Comparison of ENCODE assay signal across 19 cellular contexts in genomic region chr2:121253674-121254240, GRCh38. TPM values are rescaled to one million over a fixed set of nuclear protein-coding genes. Genes with fewer than 3 reads are reported as not detected.
DNase-seq lines count a peak whose midpoint lies in the region; ATAC-seq and TF ChIP-seq lines count a peak whose summit lies in the region.
"Had no signal": no experiment of that assay in that cellular context is flagged by ENCODE, and none has a peak within 500 bp of the region (broad histone marks: within the 10 kb centered on the region; RNA-seq: fewer than 3 reads in every experiment).

No MANE protein-coding gene starts in this region.

- no peaks in the 10 kb centered on the region for H3K79me2 ChIP-seq in hepatocyte
- H3K79me2 ChIP-seq in trophoblast cell (ENCODE audit: control insufficient read depth, insufficient read depth, low read length, poor library complexity), result no peaks in the 10 kb centered on the region

- WGBS in hepatocyte (ENCODE audit: low lambda C conversion rate, missing lambda C conversion rate), result 95% methylated on average over 13 of the region's 13 CpGs
- no CpG with 5 or more reads among the region's 13 CpGs for WGBS in trophoblast cell (ENCODE audit: extremely low coverage, insufficient coverage, insufficient read length)

- TF ChIP-seq CTCF in hepatocyte (IDR thresholded peaks at IDR 0.05; ENCODE audit: poor library complexity) (no peak), tibial artery (IDR thresholded peaks at IDR 0.05) (no peak)

- intact Hi-C loops in cardiac septum (cut with DNase I), result no loop called here
- intact Hi-C loops in Right ventricle myocardium inferior (cut with DNase I), result no loop called here
- intact Hi-C loops in tibial artery (cut with DNase I; ENCODE audit: low total_unique reads), result no loop called here

- no peak overlapping the region for H3K14ac ChIP-seq in trophoblast cell (ENCODE audit: low read length)

- H4K12ac ChIP-seq in trophoblast cell (ENCODE audit: low read depth, low read length), result no peak overlapping the region

- H3K27me3 ChIP-seq in hepatocyte (no peaks in the 10 kb centered on the region), trophoblast cell (ENCODE audit: insufficient read depth, low read length) (no peaks in the 10 kb centered on the region), tibial artery (peaks cover 0 to 5% of the 10 kb centered on the region in 2 donors)

- H2BK120ac ChIP-seq in trophoblast cell (ENCODE audit: insufficient read depth, low read length, poor library complexity), result no peak overlapping the region

- H3K4me2 ChIP-seq in hepatocyte (no peak overlapping the region), trophoblast cell (ENCODE audit: low read length) (no peak overlapping the region)
- H3K4me2 ChIP-seq: KMS-11 had no signal

- H4K91ac ChIP-seq in trophoblast cell (ENCODE audit: low read depth, low read length), result no peak overlapping the region

- no peak overlapping the region for H2BK5ac ChIP-seq in trophoblast cell (ENCODE audit: low read depth, low read length, poor library complexity)

- ATAC-seq in Right ventricle myocardium inferior, result no peak

- H3K79me1 ChIP-seq in trophoblast cell (ENCODE audit: low read length), result no peaks in the 10 kb centered on the region

- no peak overlapping the region for H3K23ac ChIP-seq in trophoblast cell (ENCODE audit: low read length)

- DNase-seq in cardiac septum (ENCODE audit: low spot score), result peak; percentile 62
- no peak for DNase-seq in Right ventricle myocardium inferior (ENCODE audit: missing footprints)
- DNase-seq in hepatocyte (ENCODE audit: low spot score), result peak; percentile 1
- DNase-seq in trophoblast cell, result no peak
- no peak for DNase-seq in NCI-H345 (lab: John Stamatoyannopoulos, UW)
- no peak for DNase-seq in activated CD4-positive, alpha-beta T cell treated with anti-CD3 and anti-CD28 coated beads, Interleukin-2, amount 50 U/mL, for 4 hours
- DNase-seq in tibial artery, result no peak
- DNase-seq: CD8-positive, alpha-beta memory T cell; EL; GF-D8; NCI-H1105; NCI-H146; NCI-H2029; NCI-H226; NCI-H524; SHP77 had no signal

- H3K9me3 ChIP-seq in hepatocyte (ENCODE audit: low read depth) (no peaks in the 10 kb centered on the region), trophoblast cell (ENCODE audit: insufficient read depth, low read depth, low read length) (peaks cover 2% of the 10 kb centered on the region), tibial artery (no peaks in the 10 kb centered on the region)

- no peaks in the 10 kb centered on the region for H3K9me2 ChIP-seq in hepatocyte (replicated peaks; ENCODE audit: insufficient read depth)

- no peak overlapping the region for H3K4ac ChIP-seq in trophoblast cell (ENCODE audit: low read depth, low read length)

- H3K4me3 ChIP-seq in hepatocyte (no peak overlapping the region), trophoblast cell (ENCODE audit: low read depth, low read length) (peak overlapping the region; percentile 5), tibial artery (no peak overlapping the region)

- H2AFZ ChIP-seq in hepatocyte, result no peak overlapping the region
- no peak overlapping the region for H2AFZ ChIP-seq in trophoblast cell (ENCODE audit: insufficient read depth, low read length, poor library complexity)

- H3K18ac ChIP-seq in trophoblast cell (ENCODE audit: low read length), result no peak overlapping the region

- H3K27ac ChIP-seq in hepatocyte (no peak overlapping the region), trophoblast cell (ENCODE audit: low read depth, low read length) (no peak overlapping the region), tibial artery (no peak overlapping the region)
- H3K27ac ChIP-seq: C4-2B, KMS-11 had no signal

- H2BK12ac ChIP-seq in trophoblast cell (ENCODE audit: low read length), result no peak overlapping the region

- H3K36me3 ChIP-seq in hepatocyte (replicated peaks; ENCODE audit: insufficient read depth, low read depth), result no peaks in the 10 kb centered on the region
- no peaks in the 10 kb centered on the region for H3K36me3 ChIP-seq in trophoblast cell (ENCODE audit: control insufficient read depth in 1 of 2, insufficient read depth in 2 of 2, low read length in 2 of 2)
- peaks cover 0 to 4% (median 0%) of the 10 kb centered on the region in 3 donors for H3K36me3 ChIP-seq in tibial artery

- no peak overlapping the region for H2AK5ac ChIP-seq in trophoblast cell (ENCODE audit: low read length)

- H3K9ac ChIP-seq in trophoblast cell (ENCODE audit: low read length), result no peak overlapping the region
- H3K9ac ChIP-seq: KMS-11 had no signal

- H3K4me1 ChIP-seq in hepatocyte (ENCODE audit: insufficient read depth) (no peaks in the 10 kb centered on the region), trophoblast cell (ENCODE audit: control insufficient read depth in 1 of 2, insufficient read depth in 2 of 2, low read length in 2 of 2) (no peaks in the 10 kb centered on the region), tibial artery (no peaks in the 10 kb centered on the region)

- no peak overlapping the region for H4K8ac ChIP-seq in trophoblast cell (ENCODE audit: low read depth, low read length)

- no peaks in the 10 kb centered on the region for H4K20me1 ChIP-seq in hepatocyte (ENCODE audit: insufficient read depth, poor library complexity, severe bottlenecking)

RNA-seq across cellular contexts. Expression of gene TFCP2L1, which starts 31.2 kb away (rescaled TPM):
- 0.03 TPM for total RNA-seq in cardiac septum
- 0.30 TPM for total RNA-seq in Right ventricle myocardium inferior
- 2.2 and 2.5 TPM in 2 replicates for total RNA-seq in hepatocyte
- 0.99 and 1.1 TPM in 2 replicates for polyA plus RNA-seq in hepatocyte
- 5.2 and 5.3 TPM in 2 replicates for polyA plus RNA-seq in trophoblast cell (2013)
- polyA plus RNA-seq: AG04450 had no signal

Comparison
In these comparisons a context has a peak if more than half of its experiments do, and no peak if none do; other contexts are left out.
1. DNase-seq: peak in cardiac septum (single experiment) and hepatocyte (single experiment); none in Right ventricle myocardium inferior (single experiment), trophoblast cell (0 of 2), NCI-H345 (single experiment), activated CD4-positive, alpha-beta T cell treated with anti-CD3 and anti-CD28 coated beads, Interleukin-2, amount 50 U/mL, for 4 hours (0 of 2) and tibial artery (0 of 2).